27 cellular contexts compared by ENCODE assay signal in the genomic region with DNA sequence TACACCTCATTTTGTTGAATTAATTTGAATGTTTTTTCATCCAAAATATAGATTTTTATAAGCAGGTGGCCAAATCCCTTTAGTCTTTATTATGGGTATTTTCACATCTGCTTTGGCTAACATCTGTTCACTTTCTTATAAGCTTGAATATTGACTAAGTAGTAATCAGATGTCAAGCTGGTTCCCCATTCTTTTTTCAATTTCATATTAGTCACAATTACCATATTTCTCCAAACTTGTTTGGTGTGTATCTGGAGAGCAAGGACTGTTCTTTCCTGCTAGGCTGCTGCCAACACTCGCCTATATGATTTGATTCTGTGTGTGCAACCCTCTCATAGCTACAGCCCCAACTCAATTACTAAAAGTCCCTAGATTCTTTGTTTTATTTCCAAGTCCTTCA.
"Had no signal": no experiment of that assay in that cellular context is flagged by ENCODE, and none has a peak within 500 bp of the region (broad histone marks: within the 10 kb centered on the region; RNA-seq: fewer than 3 reads in every experiment).

No MANE protein-coding gene starts in this region.

- H3K27me3 ChIP-seq: stomach, suprapubic skin, testis, thyroid gland, tibial artery, tibial nerve, transverse colon, upper lobe of left lung, upper lobe of right lung, uterus, vagina had no signal

- H3K4me1 ChIP-seq: stomach, suprapubic skin, testis, thyroid gland, tibial artery, tibial nerve, transverse colon, upper lobe of left lung, upper lobe of right lung, uterus, vagina had no signal

- ATAC-seq: stimulated activated effector memory CD8-positive, alpha-beta T cell treated with anti-CD3 and anti-CD28 coated beads, Interleukin-12 subunit alpha, Interleukin-12 subunit beta, amount 100 ng/mL, for 72 hours; stimulated activated memory B cell treated with anti-CD40 and anti-IgM and Interleukin-4, amounts not matched to agents 10 μg/mL and 1 μg/mL and 100 μg/mL, for 72 hours; stimulated activated naive B cell treated with anti-CD40 and anti-IgM and Interleukin-4, amounts not matched to agents 10 μg/mL and 1 μg/mL and 100 μg/mL, for 72 hours; stimulated activated naive CD8-positive, alpha-beta T cell treated with anti-CD3 and anti-CD28 coated beads, Interleukin-15, amount 100 ng/mL, for 72 hours; stimulated activated naive CD8-positive, alpha-beta T cell treated with anti-CD3 and anti-CD28 coated beads, Interleukin-15, Interleukin-2, amounts not matched to agents 100 U/mL and 50 U/mL, for 24 hours; upper lobe of right lung had no signal

- H3K27ac ChIP-seq: stomach, suprapubic skin, testis, thoracic aorta, thyroid gland, tibial artery, tibial nerve, transverse colon, upper lobe of left lung, upper lobe of right lung, uterus, vagina had no signal

- H3K36me3 ChIP-seq: stomach, suprapubic skin, thoracic aorta, thyroid gland, tibial artery, tibial nerve, transverse colon, upper lobe of left lung, upper lobe of right lung, uterus, vagina had no signal

- FAIRE-seq: urothelium cell line had no signal

- DNase-seq: stimulated activated CD4-positive, alpha-beta T cell treated with anti-CD3 and anti-CD28 coated beads, Interleukin-2, amount 100 ng/mL, for 48 hours; stimulated activated CD4-positive, alpha-beta T cell treated with anti-CD3 and anti-CD28 coated beads, Interleukin-4, amount 100 ng/mL, for 1 hour; stimulated activated CD4-positive, alpha-beta T cell treated with anti-CD3 and anti-CD28 coated beads, Interleukin-4, amount 100 ng/mL, for 24 hours; stimulated activated CD4-positive, alpha-beta T cell treated with anti-CD3 and anti-CD28 coated beads, Interleukin-4, amount 100 ng/mL, for 4 hours; stimulated activated CD8-positive, alpha-beta memory T cell treated with anti-CD3 and anti-CD28 coated beads, Interleukin-4, amount 100 ng/mL, for 48 hours; stimulated activated naive B cell treated with anti-CD40 and anti-IgM and Interleukin-4, amounts not matched to agents 10 μg/mL and 1 μg/mL and 100 μg/mL, for 72 hours; stimulated activated naive CD4-positive, alpha-beta T cell; stimulated activated naive CD4-positive, alpha-beta T cell treated with Interleukin-2 at 50 U/mL for 16 hours; stimulated activated naive CD8-positive, alpha-beta T cell treated with anti-CD3 and anti-CD28 coated beads, Interleukin-15, amount 100 ng/mL, for 72 hours; stimulated activated naive CD8-positive, alpha-beta T cell treated with anti-CD3 and anti-CD28 coated beads, Interleukin-15, Interleukin-2, amounts not matched to agents 100 U/mL and 50 U/mL, for 24 hours; stomach; substantia nigra; testis; thyroid gland; tibial artery; transverse colon; trophoblast cell; upper lobe of left lung; upper lobe of right lung; uterus had no signal

- H3K9me3 ChIP-seq: suprapubic skin, testis, thoracic aorta, thyroid gland, tibial artery, tibial nerve, transverse colon, upper lobe of left lung, upper lobe of right lung, uterus, vagina had no signal

- H3K4me3 ChIP-seq: stomach, suprapubic skin, testis, thoracic aorta, thyroid gland, tibial artery, tibial nerve, transverse colon, upper lobe of left lung, upper lobe of right lung, uterus, vagina had no signal
